ENCODE assay signal across 8 cellular contexts in the genomic region with DNA sequence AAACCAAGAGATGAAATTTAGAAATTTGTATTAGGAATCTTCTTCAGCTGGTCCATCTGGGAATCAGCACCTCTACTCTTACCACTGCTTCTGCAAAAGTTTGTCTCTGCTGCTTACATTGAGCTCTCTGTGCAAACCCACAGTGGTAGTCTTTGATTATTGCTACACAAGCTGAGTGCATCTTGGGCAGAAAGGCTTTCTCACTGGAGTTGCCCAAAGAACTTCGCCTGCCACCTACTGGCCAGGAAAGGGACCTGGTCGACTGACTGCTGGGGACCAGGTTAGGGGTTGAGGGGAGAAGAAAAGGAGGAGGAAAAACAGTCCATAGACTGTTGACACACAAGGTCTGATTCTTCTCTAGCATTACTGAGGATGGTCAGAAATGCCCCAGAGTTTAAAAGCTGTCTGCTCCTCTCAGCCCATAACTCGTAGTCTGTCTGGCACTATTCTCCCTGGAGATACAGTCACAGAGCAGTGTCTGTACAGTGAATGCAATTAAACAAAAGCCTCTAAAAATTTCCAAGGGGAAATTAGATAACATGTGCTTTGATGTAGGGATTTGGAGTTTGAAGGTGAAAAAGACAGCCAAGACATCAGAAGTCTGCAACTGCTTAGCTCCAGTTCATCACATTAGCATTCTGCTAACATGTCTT.
DNase-seq lines count a peak whose midpoint lies in the region; ATAC-seq, FAIRE-seq and TF ChIP-seq lines count a peak whose summit lies in the region.

No MANE protein-coding gene starts in this region.

- H3K9me3 ChIP-seq in endothelial cell of umbilical vein (replicated peaks; ENCODE audit: control insufficient read depth, insufficient read depth, low read length), result no peaks in the 10 kb centered on the region
- no peaks in the 10 kb centered on the region for H3K9me3 ChIP-seq in osteoblast (ENCODE audit: low read depth, low read length)

- TF ChIP-seq POLR2A in endothelial cell of umbilical vein (IDR thresholded peaks at IDR 0.05; ENCODE audit: low read depth, low read length), result no peak

- CTCF ChIA-PET in endothelial cell of umbilical vein (lab: Charles Lee), result interaction anchor here (0.9 to 4.5 kb wide), 15 partner anchors 9 to 830 kb away, joined by 3 to 33 read pairs (median 5); no protein-coding TSS in a partner anchor

- intact Hi-C loops in endothelial cell of umbilical vein (cut with micrococcal nuclease), result loop anchor here (10.0 kb wide), 1 partner anchor 542 kb away; no protein-coding TSS in a partner anchor

- no peaks in the 10 kb centered on the region for H3K36me3 ChIP-seq in endothelial cell of umbilical vein (ENCODE audit: control insufficient read depth in 2 of 2, extremely low read depth in 1 of 2, insufficient read depth in 2 of 2, low read length in 2 of 2)
- H3K36me3 ChIP-seq in osteoblast (ENCODE audit: insufficient read depth, low read length), result no peaks in the 10 kb centered on the region

- no peak overlapping the region for H3K4me3 ChIP-seq in AG09309 (ENCODE audit: control insufficient read depth, low read depth, low read length)
- no peak overlapping the region for H3K4me3 ChIP-seq in endothelial cell of umbilical vein (replicated peaks in 1 of 3; ENCODE audit: insufficient read depth in 1 of 3, low read depth in 1 of 3, low read length in 3 of 3)
- no peak overlapping the region for H3K4me3 ChIP-seq in osteoblast (ENCODE audit: insufficient read depth, low read length)

- peak; percentile 93 for ATAC-seq in GM18499 (IDR thresholded peaks at IDR 0.05; ENCODE audit: insufficient read depth, unreplicated experiment)
- peak; percentile 81 for ATAC-seq in HG02763 (IDR thresholded peaks at IDR 0.05; ENCODE audit: unreplicated experiment)

- no peak overlapping the region for H3K27ac ChIP-seq in endothelial cell of umbilical vein (ENCODE audit: insufficient read depth, low read depth, low read length)
- no peak overlapping the region for H3K27ac ChIP-seq in osteoblast (ENCODE audit: low read depth, low read length)

- H3K4me1 ChIP-seq in endothelial cell of umbilical vein (ENCODE audit: control insufficient read depth, extremely low read depth, insufficient read depth, low read length) (peaks cover 30% of the 10 kb centered on the region), osteoblast (ENCODE audit: insufficient read depth, low read length) (peaks cover 31% of the 10 kb centered on the region)

- H2AFZ ChIP-seq in endothelial cell of umbilical vein (ENCODE audit: low read depth, low read length), result no peak overlapping the region
- peak overlapping the region; percentile 14 for H2AFZ ChIP-seq in osteoblast (ENCODE audit: low read length)

- TF ChIP-seq CTCF in AG09309 (IDR thresholded peaks at IDR 0.05; ENCODE audit: control insufficient read depth, insufficient read depth, low read depth, low read length, missing control alignments) (peak; percentile 73), endothelial cell of umbilical vein (IDR thresholded peaks at IDR 0.05; ENCODE audit: extremely low read depth in 1 of 2, insufficient read depth in 1 of 2, low read depth in 1 of 2, low read length in 2 of 2) (peak; percentile 60 to 63), osteoblast (IDR thresholded peaks at IDR 0.05; ENCODE audit: extremely low read depth, low read depth, low read length) (peak; percentile 59)

- H3K27me3 ChIP-seq in endothelial cell of umbilical vein (ENCODE audit: control insufficient read depth in 2 of 2, insufficient read depth in 2 of 2, low read length in 2 of 2), result no peaks in the 10 kb centered on the region
- H3K27me3 ChIP-seq in osteoblast (ENCODE audit: insufficient read depth, low read length), result no peaks in the 10 kb centered on the region

- BruUV-seq in endothelial cell of umbilical vein (replicated peaks; lab: Mats Ljungman, UMichigan), result no TSS peak

- H3K4me2 ChIP-seq in endothelial cell of umbilical vein (ENCODE audit: insufficient read depth, low read length) (no peak overlapping the region), osteoblast (ENCODE audit: insufficient read depth, low read length) (no peak overlapping the region)

- H3K9me1 ChIP-seq in endothelial cell of umbilical vein (replicated peaks; ENCODE audit: control insufficient read depth, extremely low read depth, insufficient read depth, low read length), result no peaks in the 10 kb centered on the region

- POLR2A ChIA-PET in endothelial cell of umbilical vein (lab: Charles Lee), result no interaction called here

- no peak for FAIRE-seq in endothelial cell of umbilical vein (lab: Jason Lieb, UNC)

- no peaks in the 10 kb centered on the region for H3K79me2 ChIP-seq in endothelial cell of umbilical vein (ENCODE audit: control insufficient read depth, insufficient read depth, low read length)
- H3K79me2 ChIP-seq in osteoblast (ENCODE audit: insufficient read depth, low read length), result no peaks in the 10 kb centered on the region

- H3K9ac ChIP-seq in endothelial cell of umbilical vein (replicated peaks; ENCODE audit: extremely low read depth, insufficient read depth, low read length), result no peak overlapping the region

- DNase-seq in AG09309 (ENCODE audit: low read depth), result no peak
- DNase-seq in NCI-H1092 (lab: John Stamatoyannopoulos, UW), result peak; percentile 52
- DNase-seq in activated CD4-positive, alpha-beta T cell treated with anti-CD3 and anti-CD28 coated beads for 48 hours, result peak; percentile 73
- DNase-seq in endothelial cell of umbilical vein (ENCODE audit: low read depth, low spot score), result no peak
- peak; percentile 32 for DNase-seq in osteoblast (ENCODE audit: insufficient read length, low spot score, missing footprints)
- no peak for DNase-seq in occipital lobe (lab: John Stamatoyannopoulos, UW)

- dilution Hi-C loops in endothelial cell of umbilical vein (cut with MboI; ENCODE audit: extremely low pct_ligation_motif_present, low sequenced_read_pairs), result no loop called here

- no peaks in the 10 kb centered on the region for H4K20me1 ChIP-seq in endothelial cell of umbilical vein (replicated peaks; ENCODE audit: control insufficient read depth, extremely low read depth, insufficient read depth, low read length)
- H4K20me1 ChIP-seq in osteoblast (ENCODE audit: insufficient read depth, low read length), result no peaks in the 10 kb centered on the region

TF ChIP-seq in endothelial cell of umbilical vein, 7 proteins besides CTCF, POLR2A, EP300 and RAD21:
- TF ChIP-seq, protein P1, sequence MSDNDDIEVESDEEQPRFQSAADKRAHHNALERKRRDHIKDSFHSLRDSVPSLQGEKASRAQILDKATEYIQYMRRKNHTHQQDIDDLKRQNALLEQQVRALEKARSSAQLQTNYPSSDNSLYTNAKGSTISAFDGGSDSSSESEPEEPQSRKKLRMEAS (IDR thresholded peaks at IDR 0.05; ENCODE audit: insufficient read depth, insufficient read length), result no peak
- TF ChIP-seq MYC (IDR thresholded peaks at IDR 0.05; ENCODE audit: low read depth, low read length), result no peak
- no peak for TF ChIP-seq POLR2AphosphoS5 (IDR thresholded peaks at IDR 0.05; ENCODE audit: insufficient read depth, low read depth, low read length)
- no peak for TF ChIP-seq EZH2 (IDR thresholded peaks at IDR 0.05; ENCODE audit: borderline replicate concordance, low read depth, low read length, severe bottlenecking)
- TF ChIP-seq FOS (IDR thresholded peaks at IDR 0.05; ENCODE audit: borderline replicate concordance, insufficient read depth, low read length), result no peak
- no peak for TF ChIP-seq JUN (IDR thresholded peaks at IDR 0.05; ENCODE audit: borderline replicate concordance, insufficient read depth, insufficient read length, low read depth)

Comparison
In these comparisons a context has a peak if more than half of its experiments do, and no peak if none do; other contexts are left out.
1. DNase-seq: peak in NCI-H1092 (single experiment), activated CD4-positive, alpha-beta T cell treated with anti-CD3 and anti-CD28 coated beads for 48 hours (single experiment) and osteoblast (single experiment); none in AG09309 (single experiment), endothelial cell of umbilical vein (single experiment) and occipital lobe (single experiment).
2. Peak in every context shown above with its lines, with median percentiles within 50 percentile points of each other: CTCF ChIP-seq.